Comparison of ENCODE assay signal across 14 cellular contexts in the genomic region with DNA sequence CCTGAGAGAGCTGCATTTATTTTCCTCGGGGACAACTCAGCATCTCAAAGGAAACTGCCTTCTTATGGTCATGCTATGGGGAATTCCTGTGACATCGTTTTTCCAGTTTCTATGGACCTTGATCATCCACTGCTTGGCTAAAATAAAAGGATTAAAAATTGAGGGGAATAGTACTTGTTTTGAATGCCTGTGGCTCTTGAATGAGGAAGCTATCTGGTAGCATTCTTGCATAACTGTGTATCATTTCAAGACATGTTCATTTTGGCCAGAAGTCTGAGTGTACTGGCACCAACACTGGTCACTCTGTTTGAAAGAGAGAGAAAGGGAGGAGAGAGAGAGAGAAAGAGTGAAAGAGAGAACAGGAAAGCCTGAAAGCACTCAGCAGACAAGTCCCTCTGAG.
DNase-seq lines count a peak whose midpoint lies in the region; ATAC-seq and TF ChIP-seq lines count a peak whose summit lies in the region.
"Had no signal": no experiment of that assay in that cellular context is flagged by ENCODE, and none has a peak within 500 bp of the region (broad histone marks: within the 10 kb centered on the region; RNA-seq: fewer than 3 reads in every experiment).

No MANE protein-coding gene starts in this region.

- TF ChIP-seq CTCF in astrocyte of the spinal cord (IDR thresholded peaks at IDR 0.05; ENCODE audit: low read depth, low read length) (no peak), natural killer cell (IDR thresholded peaks at IDR 0.05) (no peak), thyroid gland (IDR thresholded peaks at IDR 0.05) (no peak)
- no peak for TF ChIP-seq CTCF in activated CD8-positive, alpha-beta T cell treated with anti-CD3 and anti-CD28 coated beads for 36 hours (IDR thresholded peaks at IDR 0.05)

- H3K36me3 ChIP-seq in thyroid gland, result no peaks in the 10 kb centered on the region

- H3K9me3 Mint-ChIP-seq in natural killer cell, result no peaks in the 10 kb centered on the region
- no peaks in the 10 kb centered on the region for H3K9me3 Mint-ChIP-seq in activated CD8-positive, alpha-beta T cell treated with anti-CD3 and anti-CD28 coated beads for 36 hours
- H3K9me3 Mint-ChIP-seq: H9, nephron had no signal

- H3K27ac ChIP-seq in thyroid gland, result no peak overlapping the region

- peak overlapping the region in 1 of 2 donors; percentile 10 for H3K27ac Mint-ChIP-seq in natural killer cell
- H3K27ac Mint-ChIP-seq in activated CD8-positive, alpha-beta T cell treated with anti-CD3 and anti-CD28 coated beads for 36 hours, result no peak overlapping the region
- H3K27ac Mint-ChIP-seq: H9, nephron had no signal

- in situ Hi-C loops in astrocyte of the spinal cord (cut with HindIII; ENCODE audit: low sequenced_read_pairs), result no loop called here

- TF ChIP-seq POLR2A in thyroid gland (IDR thresholded peaks at IDR 0.05), result no peak

- H3K27me3 ChIP-seq in thyroid gland, result no peaks in the 10 kb centered on the region

- ATAC-seq in natural killer cell, result no peak
- ATAC-seq in activated CD8-positive, alpha-beta T cell treated with anti-CD3 and anti-CD28 coated beads for 36 hours, result no peak
- no peak for ATAC-seq in HG03432 (IDR thresholded peaks at IDR 0.05; ENCODE audit: unreplicated experiment)
- ATAC-seq: SK-N-SH treated with all-trans-retinoic acid at 6 μM for 48 hours had no signal

- H3K4me3 ChIP-seq in astrocyte of the spinal cord (ENCODE audit: low read depth, low read length) (no peak overlapping the region), thyroid gland (replicated peaks in 1 of 3) (no peak overlapping the region)

- H3K4me1 ChIP-seq in thyroid gland, result peaks cover 0 to 6% of the 10 kb centered on the region in 2 donors

- intact Hi-C loops in natural killer cell (cut with micrococcal nuclease), result no loop called here
- intact Hi-C loops in activated CD8-positive, alpha-beta T cell treated with anti-CD3 and anti-CD28 coated beads for 36 hours (cut with micrococcal nuclease), result no loop called here
- intact Hi-C loops in thyroid gland (cut with DNase I), result no loop called here

- H3K4me1 Mint-ChIP-seq in natural killer cell, result peaks cover 13 to 15% of the 10 kb centered on the region in 2 donors
- H3K4me1 Mint-ChIP-seq in activated CD8-positive, alpha-beta T cell treated with anti-CD3 and anti-CD28 coated beads for 36 hours (ENCODE audit: low read depth), result no peaks in the 10 kb centered on the region
- H3K4me1 Mint-ChIP-seq: nephron had no signal

- H3K36me3 Mint-ChIP-seq in natural killer cell, result peaks cover 29% of the 10 kb centered on the region
- H3K36me3 Mint-ChIP-seq in activated CD8-positive, alpha-beta T cell treated with anti-CD3 and anti-CD28 coated beads for 36 hours (ENCODE audit: low read depth), result peaks cover 47% of the 10 kb centered on the region

- whole genome bisulfite sequencing in thyroid gland, 2 donors, result 66 to 78% methylated on average over 2 of the region's 2 CpGs

- DNase-seq in AG20443 (ENCODE audit: low spot score) (peak; percentile 75), GM04504 (ENCODE audit: low read depth) (peak; percentile 62), astrocyte of the spinal cord (ENCODE audit: low read depth, low spot score) (peak; percentile 38), kidney tubule cell (ENCODE audit: low spot score) (peak; percentile 60), natural killer cell (no peak), thyroid gland (no peak)
- DNase-seq in activated CD8-positive, alpha-beta T cell treated with anti-CD3 and anti-CD28 coated beads for 36 hours, result no peak
- DNase-seq: activated T-cell treated with anti-CD3 and anti-CD28 coated beads for 4 hours; amygdala; effector CD4-positive, alpha-beta T cell; H9 had no signal

- no peaks in the 10 kb centered on the region for H3K9me3 ChIP-seq in thyroid gland

- CTCF ChIA-PET in activated CD8-positive, alpha-beta T cell treated with anti-CD3 and anti-CD28 coated beads for 36 hours (lab: Charles Lee), result no interaction called here

- no peak overlapping the region for H3K4me3 Mint-ChIP-seq in natural killer cell
- H3K4me3 Mint-ChIP-seq in activated CD8-positive, alpha-beta T cell treated with anti-CD3 and anti-CD28 coated beads for 36 hours, result no peak overlapping the region
- H3K4me3 Mint-ChIP-seq: H9, nephron had no signal

- no peaks in the 10 kb centered on the region for H3K27me3 Mint-ChIP-seq in natural killer cell (ENCODE audit: low read depth in 2 of 2)
- H3K27me3 Mint-ChIP-seq in activated CD8-positive, alpha-beta T cell treated with anti-CD3 and anti-CD28 coated beads for 36 hours, result no peaks in the 10 kb centered on the region

- POLR2A ChIA-PET in activated CD8-positive, alpha-beta T cell treated with anti-CD3 and anti-CD28 coated beads for 36 hours (lab: Charles Lee), result no interaction called here

Comparison
In these comparisons a context has a peak if more than half of its experiments do, and no peak if none do; other contexts are left out.
1. DNase-seq: peak in AG20443 (single experiment), GM04504 (single experiment), astrocyte of the spinal cord (single experiment) and kidney tubule cell (single experiment); none in natural killer cell (single experiment), activated CD8-positive, alpha-beta T cell treated with anti-CD3 and anti-CD28 coated beads for 36 hours (single experiment) and thyroid gland (0 of 2).